Comparison of ENCODE assay signal across 18 cellular contexts in genomic region chr9:135219676-135220600, GRCh38.
"Had no signal": no experiment of that assay in that cellular context is flagged by ENCODE, and none has a peak within 500 bp of the region (broad histone marks: within the 10 kb centered on the region; RNA-seq: fewer than 3 reads in every experiment).

No MANE protein-coding gene starts in this region.

- H3K4me1 Mint-ChIP-seq: activated naive CD4-positive, alpha-beta T cell treated with anti-CD3 and anti-CD28 coated beads, Interleukin-2, amount 50 U/mL, for 24 hours had no signal

- H3K4me1 ChIP-seq: foreskin keratinocyte had no signal

- H3K27ac ChIP-seq: adrenal gland, foreskin keratinocyte, heart right ventricle, left lung, tibial artery, vagina had no signal

- ATAC-seq: foreskin keratinocyte, heart right ventricle, left lung, SK-N-SH treated with all-trans-retinoic acid at 6 μM for 48 hours had no signal

- H3K4me3 ChIP-seq: adrenal gland, heart right ventricle, left lung, tibial artery, vagina had no signal

- FAIRE-seq: islet of Langerhans had no signal

- H3K27me3 ChIP-seq: foreskin keratinocyte, vagina had no signal

- H3K36me3 ChIP-seq: adrenal gland, heart right ventricle, left lung, tibial artery, vagina had no signal

- H3K9me3 ChIP-seq: adrenal gland, heart right ventricle, left lung, tibial artery, vagina had no signal

- H3K9me3 Mint-ChIP-seq: activated naive CD4-positive, alpha-beta T cell treated with anti-CD3 and anti-CD28 coated beads, Interleukin-2, amount 50 U/mL, for 24 hours; nephron progenitor cell had no signal

- H3K27ac Mint-ChIP-seq: activated naive CD4-positive, alpha-beta T cell treated with anti-CD3 and anti-CD28 coated beads, Interleukin-2, amount 50 U/mL, for 24 hours; nephron progenitor cell had no signal

- H3K36me3 Mint-ChIP-seq: activated naive CD4-positive, alpha-beta T cell treated with anti-CD3 and anti-CD28 coated beads, Interleukin-2, amount 50 U/mL, for 24 hours had no signal

- DNase-seq: activated CD4-positive, alpha-beta T cell treated with anti-CD3 and anti-CD28 coated beads, Interleukin-2, amount 50 U/mL, for 48 hours; activated T-cell treated with anti-CD3 and anti-CD28 coated beads, Interleukin-2, amount 50 U/mL, for 1 hour; adrenal gland; central memory CD4-positive, alpha-beta T cell; effector memory CD4-positive, alpha-beta T cell; foreskin keratinocyte; nephron progenitor cell; stimulated activated CD4-positive, alpha-beta T cell treated with anti-CD3 and anti-CD28 coated beads, Interleukin-12 subunit alpha, Interleukin-12 subunit beta, amount 100 ng/mL, for 4 hours; stimulated activated CD4-positive, alpha-beta T cell treated with anti-CD3 and anti-CD28 coated beads, Interleukin-2, amount 100 ng/mL, for 24 hours; T-helper 1 cell; T1000 had no signal

- H3K4me3 Mint-ChIP-seq: activated naive CD4-positive, alpha-beta T cell treated with anti-CD3 and anti-CD28 coated beads, Interleukin-2, amount 50 U/mL, for 24 hours; nephron progenitor cell had no signal
